Comparison of ENCODE assay signal across 8 cellular contexts in the genomic region with DNA sequence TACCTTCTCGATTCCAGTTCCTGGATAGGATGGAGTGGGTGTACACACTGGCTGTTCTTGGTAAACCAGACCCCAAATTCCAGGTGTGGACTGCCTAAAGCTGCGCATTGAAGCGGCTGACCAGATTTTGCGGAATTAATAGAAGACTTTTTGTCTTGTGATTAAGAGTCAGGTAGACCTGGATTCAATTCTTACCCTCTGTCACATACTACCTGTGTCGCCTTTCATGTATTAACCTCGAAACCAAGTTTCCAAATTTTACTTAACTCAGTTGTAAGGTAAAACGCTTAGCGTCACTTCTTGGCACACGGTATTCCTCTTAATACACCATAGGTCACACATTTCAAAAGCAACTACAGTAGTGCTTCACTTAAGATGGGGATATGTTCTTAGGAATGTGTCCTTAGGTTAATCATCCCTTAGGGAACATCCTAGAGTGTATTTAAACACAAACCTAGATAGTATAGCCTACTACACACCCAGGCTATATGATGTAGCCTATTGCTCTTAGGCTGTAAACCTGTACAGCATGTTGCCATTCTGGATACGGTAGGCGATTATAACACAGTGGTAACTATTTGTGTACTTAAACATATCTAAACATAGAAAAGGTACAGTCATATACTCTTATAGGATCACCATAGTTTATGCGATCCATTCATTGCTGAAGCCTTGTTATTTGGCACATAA. TPM values are rescaled to one million over a fixed set of nuclear protein-coding genes. Genes with fewer than 3 reads are reported as not detected.
DNase-seq lines count a peak whose midpoint lies in the region; ATAC-seq, FAIRE-seq and TF ChIP-seq lines count a peak whose summit lies in the region.

No MANE protein-coding gene starts in this region.

- DNase-seq in DMS53 treated with DMSO at 0.1 percent for 48 hours (lab: John Stamatoyannopoulos, UW; ENCODE audit: unreplicated experiment) (peak; percentile 38), PC-9 (no peak), epithelial cell of esophagus (ENCODE audit: low read depth) (no peak), pancreas (no peak), NCI-H2227 treated with DMSO at 0.1 percent for 48 hours (lab: John Stamatoyannopoulos, UW) (no peak), SKM-1 treated with dmso at 0.1 percent for 144 hours (lab: John Stamatoyannopoulos, UW; ENCODE audit: unreplicated experiment) (no peak), EL (no peak)

- no peaks in the 10 kb centered on the region for H4K20me1 ChIP-seq in PC-9 (ENCODE audit: insufficient read depth)

- WGBS in pancreas, 2 donors, result 44 to 50% methylated on average over 12 of the region's 12 CpGs

- H3K4me2 ChIP-seq in PC-9, result peak overlapping the region; percentile 79

- no peak for ATAC-seq in pancreas
- no peak for ATAC-seq in GM18873 (IDR thresholded peaks at IDR 0.05; ENCODE audit: low FRiP score, unreplicated experiment)

- POLR2A ChIA-PET in PC-9 (lab: Charles Lee; ENCODE audit: unreplicated experiment), result interaction anchor here (0.6 kb wide), 2 partner anchors 252 to 1032 kb away, joined by 5 to 6 read pairs; a partner anchor contains a TSS

- peak overlapping the region; percentile 88 for H2AFZ ChIP-seq in PC-9

- no peak for FAIRE-seq in pancreas (lab: Jason Lieb, UNC)

- H3K9me2 ChIP-seq in PC-9 (ENCODE audit: insufficient read depth), result no peaks in the 10 kb centered on the region

- intact Hi-C loops in PC-9 (cut with micrococcal nuclease; ENCODE audit: unreplicated experiment), result loop anchor here (1.0 to 5.0 kb wide), 5 partner anchors 46 to 198 kb away; a partner anchor contains a TSS
- intact Hi-C loops in pancreas (cut with DNase I), result no loop called here

- CTCF ChIA-PET in PC-9 (lab: Charles Lee), result interaction anchor here (0.6 to 1.4 kb wide), 5 partner anchors 51 to 1332 kb away, joined by 3 to 8 read pairs (median 3); no protein-coding TSS in a partner anchor

- H3K4me1 ChIP-seq in PC-9 (replicated peaks; ENCODE audit: insufficient read depth), result peaks cover 31% of the 10 kb centered on the region; the same call in 1 of the 2 replicates
- H3K4me1 ChIP-seq in pancreas, result peaks cover 0 to 17% (median 13%) of the 10 kb centered on the region in 3 donors

- H3K27ac ChIP-seq in PC-9, result peak overlapping the region; percentile 62
- peak overlapping the region; percentile 68 to 89 (median 83) for H3K27ac ChIP-seq in pancreas

- H3K9me3 ChIP-seq in PC-9 (ENCODE audit: insufficient read depth, low read depth) (peaks cover 3% of the 10 kb centered on the region; the same call in 1 of the 2 replicates), pancreas (no peaks in the 10 kb centered on the region)

- no peaks in the 10 kb centered on the region for H3F3A ChIP-seq in PC-9 (ENCODE audit: insufficient read depth, low read depth)

- H3K36me3 ChIP-seq in PC-9 (ENCODE audit: low read depth) (peaks cover 19% of the 10 kb centered on the region), pancreas (no peaks in the 10 kb centered on the region)

- peak overlapping the region; percentile 58 for H3K4me3 ChIP-seq in PC-9
- peak overlapping the region; percentile 95 for H3K4me3 ChIP-seq in epithelial cell of esophagus (ENCODE audit: low read length)
- peak overlapping the region; percentile 76 to 96 (median 86) for H3K4me3 ChIP-seq in pancreas

- BruUV-seq in PC-9 (replicated peaks; lab: Mats Ljungman, UMichigan), result TSS peak; percentile 94

- TF ChIP-seq CTCF in PC-9 (conservative IDR thresholded peaks at IDR 0.05) (no peak), epithelial cell of esophagus (IDR thresholded peaks at IDR 0.05; ENCODE audit: insufficient read depth, low read depth, low read length, missing control alignments) (no peak), pancreas (IDR thresholded peaks at IDR 0.05) (no peak)

- no peaks in the 10 kb centered on the region for H3K27me3 ChIP-seq in PC-9 (ENCODE audit: insufficient read depth, low read depth)
- H3K27me3 ChIP-seq in pancreas, result no peaks in the 10 kb centered on the region

- H3K79me2 ChIP-seq in PC-9 (ENCODE audit: low read depth), result peaks cover 40% of the 10 kb centered on the region

RNA-seq across cellular contexts. Expression of a gene that starts 0.7 kb away (rescaled TPM):
- total RNA-seq in PC-9 (2021) (10.8 and 14.1 TPM in 2 replicates), pancreas (10 to 100 TPM in 1 of 6 donors, 1 to 10 TPM in 5; 5.1 to 13.9 (median 7.2) TPM)
- 10 to 100 TPM in 1 of 2 donors, 1 to 10 TPM in 1; 9.7 to 13.6 TPM for polyA plus RNA-seq in pancreas
